In the genomic region with DNA sequence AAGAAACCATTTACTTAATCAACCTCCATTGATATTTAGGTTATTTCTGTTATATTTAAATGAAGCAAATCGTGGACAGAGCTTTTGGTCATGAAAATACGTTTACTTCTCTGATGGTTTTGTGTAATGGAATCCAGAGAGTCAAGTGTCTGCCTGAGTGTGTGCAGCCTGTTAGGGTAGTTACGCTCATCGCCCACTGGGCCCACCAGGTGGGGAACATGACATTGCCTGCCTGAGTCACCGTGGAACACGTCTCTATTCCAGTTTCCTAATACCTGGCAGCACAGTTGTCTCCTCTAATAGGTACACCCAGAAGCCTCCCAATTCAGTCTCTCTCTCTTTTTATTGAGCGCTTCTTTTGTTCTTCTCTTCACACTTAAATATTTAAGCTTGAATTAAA, we compare ENCODE assay signal across 18 cellular contexts.
"Had no signal": no experiment of that assay in that cellular context is flagged by ENCODE, and none has a peak within 500 bp of the region (broad histone marks: within the 10 kb centered on the region; RNA-seq: fewer than 3 reads in every experiment).

No MANE protein-coding gene starts in this region.

- H3K4me3 ChIP-seq: esophagus squamous epithelium, gastroesophageal sphincter, pancreas had no signal

- H3K4me1 Mint-ChIP-seq: central memory CD8-positive, alpha-beta T cell; immature natural killer cell; mesothelial cell of epicardium; natural killer cell; neural crest cell had no signal

- ATAC-seq: gastroesophageal sphincter, left colon, natural killer cell, pancreas had no signal

- H3K9me3 ChIP-seq: esophagus squamous epithelium, gastroesophageal sphincter, pancreas had no signal

- H3K27me3 ChIP-seq: esophagus squamous epithelium, gastroesophageal sphincter, pancreas had no signal

- H3K27ac ChIP-seq: epithelial cell of prostate, esophagus squamous epithelium, gastroesophageal sphincter, pancreas had no signal

- H3K36me3 ChIP-seq: esophagus squamous epithelium, gastroesophageal sphincter, pancreas had no signal

- H3K27ac Mint-ChIP-seq: immature natural killer cell, mesothelial cell of epicardium, natural killer cell, progenitor cell of endocrine pancreas had no signal

- H3K36me3 Mint-ChIP-seq: immature natural killer cell, mesothelial cell of epicardium, natural killer cell had no signal

- H3K4me3 Mint-ChIP-seq: central memory CD8-positive, alpha-beta T cell; immature natural killer cell; mesothelial cell of epicardium; natural killer cell; neural crest cell had no signal

- H3K27me3 Mint-ChIP-seq: progenitor cell of endocrine pancreas had no signal

- H3K4me1 ChIP-seq: esophagus squamous epithelium, gastroesophageal sphincter, pancreas had no signal

- H3K9me3 Mint-ChIP-seq: central memory CD8-positive, alpha-beta T cell; natural killer cell; neural crest cell had no signal

- DNase-seq: effector memory CD4-positive, alpha-beta T cell; esophagus squamous epithelium; foreskin fibroblast; immature natural killer cell; left colon; mammary epithelial cell; natural killer cell; small intestine; stimulated activated CD4-positive, alpha-beta T cell treated with anti-CD3 and anti-CD28 coated beads, Interleukin-12 subunit alpha, Interleukin-12 subunit beta, amount 100 ng/mL, for 4 hours; stimulated activated naive CD4-positive, alpha-beta T cell treated with Interleukin-2 at 50 U/mL for 16 hours; trophoblast cell had no signal
